In genomic region chr12:53078425-53079225, GRCh38 we compare ENCODE assay signal across 1 cellular context.
TF ChIP-seq lines count a peak whose summit lies in the region.

No MANE protein-coding gene starts in this region.

TF ChIP-seq in HepG2, 621 proteins besides CTCF, POLR2A, EP300 and RAD21 (continued from another document and continues in another):
- no peak for TF ChIP-seq ZNF414 (CRISPR knock-in tag; IDR thresholded peaks at IDR 0.05)
- TF ChIP-seq RORA (CRISPR knock-in tag; IDR thresholded peaks at IDR 0.05) = no peak
- TF ChIP-seq MYPOP (CRISPR knock-in tag; IDR thresholded peaks at IDR 0.05) = no peak; the same call in 1 of the 2 replicates
- no peak for TF ChIP-seq TGIF2 (CRISPR knock-in tag; IDR thresholded peaks at IDR 0.05)
- TF ChIP-seq NR2F1 (CRISPR knock-in tag; IDR thresholded peaks at IDR 0.05) = no peak
- TF ChIP-seq SETDB1 (CRISPR knock-in tag; IDR thresholded peaks at IDR 0.05; ENCODE audit: borderline replicate concordance) = no peak
- no peak for TF ChIP-seq PAX8 (CRISPR knock-in tag; IDR thresholded peaks at IDR 0.05; ENCODE audit: borderline replicate concordance)
- no peak for TF ChIP-seq GPBP1L1 (CRISPR knock-in tag; IDR thresholded peaks at IDR 0.05)
- TF ChIP-seq ZNF318 (CRISPR knock-in tag; IDR thresholded peaks at IDR 0.05) = no peak
- no peak for TF ChIP-seq ZSCAN20 (CRISPR knock-in tag; IDR thresholded peaks at IDR 0.05; ENCODE audit: borderline replicate concordance)
- no peak for TF ChIP-seq FOXO4 (CRISPR knock-in tag; conservative IDR thresholded peaks at IDR 0.05)
- TF ChIP-seq RNF219 (CRISPR knock-in tag; IDR thresholded peaks at IDR 0.05) = no peak
- TF ChIP-seq ZNF224 (CRISPR knock-in tag; IDR thresholded peaks at IDR 0.05) = no peak
- TF ChIP-seq ZNF724P (CRISPR knock-in tag; IDR thresholded peaks at IDR 0.05; ENCODE audit: borderline replicate concordance) = no peak; the same call in 1 of the 2 replicates
- no peak for TF ChIP-seq ZNF816 (CRISPR knock-in tag; IDR thresholded peaks at IDR 0.05; ENCODE audit: borderline replicate concordance)
- no peak for TF ChIP-seq ZFP37 (CRISPR knock-in tag; IDR thresholded peaks at IDR 0.05; ENCODE audit: borderline replicate concordance)
- no peak for TF ChIP-seq IKZF5 (CRISPR knock-in tag; IDR thresholded peaks at IDR 0.05)
- TF ChIP-seq ZNF609 (CRISPR knock-in tag; IDR thresholded peaks at IDR 0.05; ENCODE audit: borderline replicate concordance) = no peak
- TF ChIP-seq SMARCC2 (IDR thresholded peaks at IDR 0.05) = no peak
- no peak for TF ChIP-seq PATZ1 (CRISPR knock-in tag; IDR thresholded peaks at IDR 0.05)
- TF ChIP-seq XBP1 (CRISPR knock-in tag; IDR thresholded peaks at IDR 0.05) = no peak
- TF ChIP-seq HNRNPH1 (optimal IDR thresholded peaks at IDR 0.05; ENCODE audit: low read depth, low read length) = no peak
- TF ChIP-seq BCL6 (CRISPR knock-in tag; IDR thresholded peaks at IDR 0.05) = no peak
- TF ChIP-seq POLR2G (IDR thresholded peaks at IDR 0.05; ENCODE audit: low read depth, low read length) = peak; percentile 80
- TF ChIP-seq ZNF512B (CRISPR knock-in tag; IDR thresholded peaks at IDR 0.05; ENCODE audit: borderline replicate concordance) = no peak
- no peak for TF ChIP-seq ZMYM2 (CRISPR knock-in tag; IDR thresholded peaks at IDR 0.05)
